Comparison of ENCODE assay signal across 28 cellular contexts in genomic region chr1:31775170-31775569, GRCh38. TPM values are rescaled to one million over a fixed set of nuclear protein-coding genes. Genes with fewer than 3 reads are reported as not detected.
"Had no signal": no experiment of that assay in that cellular context is flagged by ENCODE, and none has a peak within 500 bp of the region (broad histone marks: within the 10 kb centered on the region; RNA-seq: fewer than 3 reads in every experiment).

No MANE protein-coding gene starts in this region.

- H3K27ac ChIP-seq: ovary, parathyroid adenoma, psoas muscle, right lobe of liver, sigmoid colon, skin epidermis, spleen, suprapubic skin, testis, tibial nerve, upper lobe of left lung, vagina had no signal

- H3K4me1 ChIP-seq: psoas muscle had no signal

- DNase-seq: naive thymus-derived CD8-positive, alpha-beta T cell; nephron progenitor cell; occipital lobe; ovary; psoas muscle; right lobe of liver; sigmoid colon; spleen; stimulated activated CD4-positive, alpha-beta T cell treated with anti-CD3 and anti-CD28 coated beads, Interleukin-12 subunit alpha, Interleukin-12 subunit beta, amount 100 ng/mL, for 4 hours; stimulated activated CD4-positive, alpha-beta T cell treated with anti-CD3 and anti-CD28 coated beads, Interleukin-1b, Interleukin-23, amount 100 ng/mL, for 48 hours; stimulated activated CD4-positive, alpha-beta T cell treated with anti-CD3 and anti-CD28 coated beads, Interleukin-4, amount 100 ng/mL, for 1 hour; stimulated activated CD4-positive, alpha-beta T cell treated with anti-CD3 and anti-CD28 coated beads, Interleukin-4, amount 100 ng/mL, for 4 hours; stimulated activated CD8-positive, alpha-beta memory T cell treated with anti-CD3 and anti-CD28 coated beads, Interleukin-4, amount 100 ng/mL, for 48 hours; stimulated activated naive CD4-positive, alpha-beta T cell; stimulated activated naive CD8-positive, alpha-beta T cell treated with anti-CD3 and anti-CD28 coated beads, Interleukin-15, amount 100 ng/mL, for 72 hours; stimulated activated naive CD8-positive, alpha-beta T cell treated with anti-CD3 and anti-CD28 coated beads, Interleukin-15, Interleukin-2, amounts not matched to agents 100 U/mL and 50 U/mL, for 24 hours; substantia nigra; testis; upper lobe of left lung had no signal

- H3K9me3 ChIP-seq: ovary, psoas muscle, right lobe of liver, sigmoid colon, spleen, suprapubic skin, testis, tibial nerve, upper lobe of left lung, vagina had no signal

- H2AFZ ChIP-seq: parathyroid adenoma had no signal

- H3K36me3 ChIP-seq: ovary, right lobe of liver, sigmoid colon, spleen, suprapubic skin, tibial nerve, upper lobe of left lung, vagina had no signal

- H3K4me2 ChIP-seq: smooth muscle cell had no signal

- H3K9ac ChIP-seq: parathyroid adenoma had no signal

- H3K27me3 ChIP-seq: ovary, testis had no signal

- H3K79me2 ChIP-seq: parathyroid adenoma had no signal

- ATAC-seq: naive thymus-derived CD8-positive, alpha-beta T cell; natural killer cell treated with Interleukin-12 subunit alpha and Interleukin-12 subunit beta and Interleukin-15 and Interleukin-18, amount 100 ng/mL, for 72 hours; psoas muscle; right cardiac atrium; right lobe of liver; stimulated activated memory B cell treated with anti-CD40 and anti-IgM and Interleukin-4, amounts not matched to agents 10 μg/mL and 1 μg/mL and 100 μg/mL, for 72 hours; stimulated activated naive CD8-positive, alpha-beta T cell treated with anti-CD3 and anti-CD28 coated beads, Interleukin-15, amount 100 ng/mL, for 72 hours; stimulated activated naive CD8-positive, alpha-beta T cell treated with anti-CD3 and anti-CD28 coated beads, Interleukin-15, Interleukin-2, amounts not matched to agents 100 U/mL and 50 U/mL, for 24 hours had no signal

- H3K4me3 ChIP-seq: ovary, psoas muscle, right lobe of liver, sigmoid colon, skin epidermis, smooth muscle cell, spleen, suprapubic skin, testis, tibial nerve, upper lobe of left lung, vagina had no signal

RNA-seq across cellular contexts. Expression of gene SPOCD1, which starts 40.7 kb away (rescaled TPM):
- total RNA-seq: natural killer cell treated with Interleukin-12 subunit alpha and Interleukin-12 subunit beta and Interleukin-15 and Interleukin-18, amount 100 ng/mL, for 72 hours; occipital lobe had no signal
- polyA plus RNA-seq: naive thymus-derived CD8-positive, alpha-beta T cell had no signal
